Comparison of ENCODE assay signal across 11 cellular contexts in the genomic region with DNA sequence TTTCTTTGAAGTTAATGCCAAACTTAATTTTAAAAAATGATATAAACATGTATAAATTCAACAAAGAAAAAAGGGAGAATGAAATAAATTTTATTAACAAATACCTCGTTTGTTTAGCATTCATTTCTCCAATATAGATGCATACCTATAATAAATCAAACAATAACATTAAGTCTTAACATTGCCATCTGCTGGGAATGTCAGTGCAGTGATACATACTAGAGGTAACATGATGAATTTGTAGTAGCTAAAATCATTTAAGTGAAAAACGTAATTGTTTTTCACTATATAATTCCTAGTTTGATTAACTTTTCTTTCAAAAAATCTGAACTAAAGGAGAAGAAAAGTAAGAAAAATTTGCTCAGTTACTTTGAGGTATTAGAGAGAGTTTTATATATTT.
A peak's percentile ranks its signal among the peaks of the same experiment; 100 is the strongest.
DNase-seq lines count a peak whose midpoint lies in the region; ATAC-seq and TF ChIP-seq lines count a peak whose summit lies in the region.
"Had no signal": no experiment of that assay in that cellular context is flagged by ENCODE, and none has a peak within 500 bp of the region (broad histone marks: within the 10 kb centered on the region; RNA-seq: fewer than 3 reads in every experiment).

No MANE protein-coding gene starts in this region.

- POLR2A ChIA-PET in OCI-LY7 (lab: Charles Lee), result no interaction called here

- no peaks in the 10 kb centered on the region for H3K27me3 ChIP-seq in cardiac muscle cell
- H3K27me3 ChIP-seq in smooth muscle cell (ENCODE audit: low read depth), result no peaks in the 10 kb centered on the region
- no peaks in the 10 kb centered on the region for H3K27me3 ChIP-seq in esophagus squamous epithelium
- no peaks in the 10 kb centered on the region for H3K27me3 ChIP-seq in gastrocnemius medialis

- DNase-seq in cardiac muscle cell (ENCODE audit: low read depth in 1 of 2, low spot score in 1 of 2) (peak in 1 of 2 donors; percentile 63), Right ventricle myocardium inferior (ENCODE audit: missing footprints) (no peak), OCI-LY7 (ENCODE audit: low spot score) (no peak), epithelial cell of esophagus (ENCODE audit: low read depth) (peak; percentile 51), smooth muscle cell (lab: John Stamatoyannopoulos, UW; ENCODE audit: unreplicated experiment) (no peak), esophagus squamous epithelium (lab: John Stamatoyannopoulos, UW) (no peak), gastrocnemius medialis (no peak)
- DNase-seq: activated gamma-delta T cell treated with Interleukin-2 at 50 U/mL for 16 hours, NCI-H748 treated with DMSO at 0.1 percent for 48 hours had no signal

- H3K79me2 ChIP-seq in OCI-LY7 (ENCODE audit: insufficient read depth, low read depth, low read length) (no peaks in the 10 kb centered on the region), smooth muscle cell (ENCODE audit: low read depth) (no peaks in the 10 kb centered on the region)

- H4K20me1 ChIP-seq in OCI-LY7 (ENCODE audit: insufficient read depth, low read length), result no peaks in the 10 kb centered on the region
- H4K20me1 ChIP-seq in smooth muscle cell (ENCODE audit: low read depth), result no peaks in the 10 kb centered on the region

- H3F3A ChIP-seq in smooth muscle cell (ENCODE audit: low read depth), result peaks cover 3% of the 10 kb centered on the region

- H3K27ac ChIP-seq in cardiac muscle cell, result no peak overlapping the region
- H3K27ac ChIP-seq in OCI-LY7 (ENCODE audit: low read depth, low read length, poor library complexity, severe bottlenecking), result no peak overlapping the region
- H3K27ac ChIP-seq in smooth muscle cell (ENCODE audit: low read depth), result no peak overlapping the region
- no peak overlapping the region for H3K27ac ChIP-seq in esophagus squamous epithelium
- no peak overlapping the region for H3K27ac ChIP-seq in gastrocnemius medialis

- H3K4me1 ChIP-seq in cardiac muscle cell (ENCODE audit: low read depth) (no peaks in the 10 kb centered on the region), OCI-LY7 (ENCODE audit: insufficient read depth, low read length, poor library complexity, severe bottlenecking) (peaks cover 14% of the 10 kb centered on the region), smooth muscle cell (ENCODE audit: low read depth) (no peaks in the 10 kb centered on the region), esophagus squamous epithelium (no peaks in the 10 kb centered on the region), gastrocnemius medialis (peaks cover 18 to 40% of the 10 kb centered on the region in 2 donors)
- H3K4me1 ChIP-seq: HAP-1 had no signal

- TF ChIP-seq POLR2A in esophagus squamous epithelium (IDR thresholded peaks at IDR 0.05) (no peak), gastrocnemius medialis (IDR thresholded peaks at IDR 0.05) (no peak)

- H3K9me3 ChIP-seq in cardiac muscle cell (ENCODE audit: low read depth), result no peaks in the 10 kb centered on the region
- H3K9me3 ChIP-seq in OCI-LY7 (ENCODE audit: low read length), result no peaks in the 10 kb centered on the region
- no peaks in the 10 kb centered on the region for H3K9me3 ChIP-seq in smooth muscle cell (replicated peaks; ENCODE audit: low read depth)
- H3K9me3 ChIP-seq in esophagus squamous epithelium, result no peaks in the 10 kb centered on the region
- no peaks in the 10 kb centered on the region for H3K9me3 ChIP-seq in gastrocnemius medialis
- H3K9me3 ChIP-seq: HAP-1 had no signal

- no peaks in the 10 kb centered on the region for H3K36me3 ChIP-seq in cardiac muscle cell
- H3K36me3 ChIP-seq in OCI-LY7 (ENCODE audit: insufficient read depth, low read length), result no peaks in the 10 kb centered on the region
- H3K36me3 ChIP-seq in smooth muscle cell (ENCODE audit: low read depth), result no peaks in the 10 kb centered on the region
- H3K36me3 ChIP-seq in esophagus squamous epithelium, result no peaks in the 10 kb centered on the region
- H3K36me3 ChIP-seq in gastrocnemius medialis, result no peaks in the 10 kb centered on the region
- H3K36me3 ChIP-seq: HAP-1 had no signal

- no peaks in the 10 kb centered on the region for H3K9me2 ChIP-seq in OCI-LY7 (ENCODE audit: insufficient read depth, low read length)

- no TSS peak for BruUV-seq in OCI-LY7 (replicated peaks; lab: Mats Ljungman, UMichigan)

- TF ChIP-seq CTCF in cardiac muscle cell (IDR thresholded peaks at IDR 0.05; ENCODE audit: low read depth, low read length) (peak; percentile 53), OCI-LY7 (conservative IDR thresholded peaks at IDR 0.05; ENCODE audit: low read length) (peak; percentile 48), epithelial cell of esophagus (IDR thresholded peaks at IDR 0.05; ENCODE audit: insufficient read depth, low read depth, low read length, missing control alignments) (peak; percentile 48), smooth muscle cell (IDR thresholded peaks at IDR 0.05; ENCODE audit: borderline replicate concordance, insufficient read depth, poor library complexity, severe bottlenecking) (peak; percentile 8), esophagus squamous epithelium (IDR thresholded peaks at IDR 0.05) (peak in 3 of 6 experiments; percentile 13 to 55 (median 20)), gastrocnemius medialis (IDR thresholded peaks at IDR 0.05 in 4 of 5, conservative IDR thresholded peaks at IDR 0.05 in 1 of 5) (no peak)

- ATAC-seq in Right ventricle myocardium inferior, result no peak
- no peak for ATAC-seq in HG02798 (IDR thresholded peaks at IDR 0.05; ENCODE audit: poor library complexity, unreplicated experiment)
- no peak for ATAC-seq in gastrocnemius medialis

- H2AFZ ChIP-seq in OCI-LY7 (ENCODE audit: low read length) (no peak overlapping the region), smooth muscle cell (ENCODE audit: low read depth) (no peak overlapping the region)

- H3K4me2 ChIP-seq in OCI-LY7 (ENCODE audit: low read length) (no peak overlapping the region), smooth muscle cell (no peak overlapping the region)

- H3K9ac ChIP-seq in smooth muscle cell (ENCODE audit: low read depth), result no peak overlapping the region

- intact Hi-C loops in Right ventricle myocardium inferior (cut with DNase I), result loop anchor here (5.0 to 10.0 kb wide), 2 partner anchors 342 to 524 kb away; a partner anchor contains a TSS
- intact Hi-C loops in OCI-LY7 (cut with micrococcal nuclease; ENCODE audit: unreplicated experiment), result no loop called here
- intact Hi-C loops in esophagus squamous epithelium (cut with DNase I), result no loop called here
- intact Hi-C loops in gastrocnemius medialis (cut with DNase I; ENCODE audit: low total_unique reads), result loop anchor here (5.0 to 10.0 kb wide), 3 partner anchors 133 to 524 kb away; a partner anchor contains a TSS

- in situ Hi-C loops in gastrocnemius medialis (cut with MboI; ENCODE audit: low sequenced_read_pairs in 4 of 4), result no loop called here

- CTCF ChIA-PET in OCI-LY7 (lab: Charles Lee; ENCODE audit: unreplicated experiment), result no interaction called here

- H3K4me3 ChIP-seq in cardiac muscle cell (no peak overlapping the region), OCI-LY7 (ENCODE audit: low read depth, low read length, poor library complexity, severe bottlenecking) (no peak overlapping the region), epithelial cell of esophagus (ENCODE audit: low read length) (no peak overlapping the region), smooth muscle cell (no peak overlapping the region), esophagus squamous epithelium (no peak overlapping the region), gastrocnemius medialis (no peak overlapping the region)
- H3K4me3 ChIP-seq: HAP-1 had no signal

- 81% methylated on average over 2 of the region's 2 CpGs for WGBS in smooth muscle cell (ENCODE audit: low lambda C conversion rate)
- 25 to 45% methylated on average over 2 of the region's 2 CpGs for WGBS in esophagus squamous epithelium, 2 donors

Comparison
In these comparisons a context has a peak if more than half of its experiments do, and no peak if none do; other contexts are left out.
1. CTCF ChIP-seq: peak in cardiac muscle cell (single experiment), OCI-LY7 (single experiment), epithelial cell of esophagus (single experiment) and smooth muscle cell (single experiment); none in gastrocnemius medialis (0 of 5).
2. intact Hi-C loops: an anchor here in Right ventricle myocardium inferior (5.0 to 10.0 kb wide) and gastrocnemius medialis (5.0 to 10.0 kb wide); none called in OCI-LY7 and esophagus squamous epithelium.